ENCODE assay signal across 1 cellular context in genomic region chr17:82838386-82839063, GRCh38.
TF ChIP-seq lines count a peak whose summit lies in the region.

No MANE protein-coding gene starts in this region.

TF ChIP-seq in HepG2, 621 proteins besides CTCF, POLR2A, EP300 and RAD21 (continued from another document and continues in another):
- TF ChIP-seq ZNF414 (CRISPR knock-in tag; IDR thresholded peaks at IDR 0.05), result no peak
- peak; percentile 55; the same call in 1 of the 2 replicates for TF ChIP-seq ZNF792 (CRISPR knock-in tag; IDR thresholded peaks at IDR 0.05)
- peak; percentile 77; the same call in 1 of the 2 replicates for TF ChIP-seq ZNF12 (CRISPR knock-in tag; IDR thresholded peaks at IDR 0.05)
- TF ChIP-seq JUNB (CRISPR knock-in tag; IDR thresholded peaks at IDR 0.05; ENCODE audit: borderline replicate concordance), result no peak
- no peak for TF ChIP-seq ZZZ3 (CRISPR knock-in tag; IDR thresholded peaks at IDR 0.05; ENCODE audit: borderline replicate concordance)
- TF ChIP-seq SMAD3 (CRISPR knock-in tag; IDR thresholded peaks at IDR 0.05), result peak; percentile 84
- peak; percentile 49; the same call in 1 of the 2 replicates for TF ChIP-seq NR2C2 (CRISPR knock-in tag; IDR thresholded peaks at IDR 0.05; ENCODE audit: borderline replicate concordance)
- TF ChIP-seq ARID3A (IDR thresholded peaks at IDR 0.05; ENCODE audit: low read depth, low read length), result peak; percentile 89
- no peak for TF ChIP-seq FOXO4 (CRISPR knock-in tag; conservative IDR thresholded peaks at IDR 0.05)
- no peak for TF ChIP-seq ZNF367 (CRISPR knock-in tag; IDR thresholded peaks at IDR 0.05; ENCODE audit: borderline replicate concordance)
- TF ChIP-seq KAT7 (CRISPR knock-in tag; IDR thresholded peaks at IDR 0.05; ENCODE audit: borderline replicate concordance), result peak; percentile 69; the same call in 1 of the 2 replicates
- peak; percentile 89 for TF ChIP-seq HDAC2 (CRISPR knock-in tag; IDR thresholded peaks at IDR 0.05)
- no peak for TF ChIP-seq ZNF891 (CRISPR knock-in tag; IDR thresholded peaks at IDR 0.05)
- no peak for TF ChIP-seq WIZ (CRISPR knock-in tag; IDR thresholded peaks at IDR 0.05)
- peak; percentile 46; the same call in 1 of the 2 replicates for TF ChIP-seq ERF (CRISPR knock-in tag; IDR thresholded peaks at IDR 0.05)
- 0 out of 2 replicates have a peak, but pooled peaks have one; percentile 50 for TF ChIP-seq ZSCAN25 (CRISPR knock-in tag; IDR thresholded peaks at IDR 0.05)
- TF ChIP-seq ATF2 (CRISPR knock-in tag; IDR thresholded peaks at IDR 0.05), result peak; percentile 67; the same call in 1 of the 2 replicates
- no peak for TF ChIP-seq ZNF501 (CRISPR knock-in tag; IDR thresholded peaks at IDR 0.05)
- TF ChIP-seq ATF7 (IDR thresholded peaks at IDR 0.05), result 0 out of 2 replicates have a peak, but pooled peaks have one; percentile 4
- 0 out of 2 replicates have a peak, but pooled peaks have one; percentile 23 for TF ChIP-seq ATF7 (CRISPR knock-in tag; IDR thresholded peaks at IDR 0.05)
- TF ChIP-seq ZNF280B (CRISPR knock-in tag; IDR thresholded peaks at IDR 0.05; ENCODE audit: borderline replicate concordance), result no peak
- peak; percentile 30 for TF ChIP-seq XRCC5 (optimal IDR thresholded peaks at IDR 0.05; ENCODE audit: low read length)
- peak; percentile 89 for TF ChIP-seq SALL1 (CRISPR knock-in tag; IDR thresholded peaks at IDR 0.05)
- TF ChIP-seq ZNF547 (CRISPR knock-in tag; IDR thresholded peaks at IDR 0.05), result 0 out of 2 replicates have a peak, but pooled peaks have one; percentile 20
- TF ChIP-seq PATZ1 (CRISPR knock-in tag; IDR thresholded peaks at IDR 0.05), result peak; percentile 58; the same call in 1 of the 2 replicates
- TF ChIP-seq ZBTB34 (CRISPR knock-in tag; IDR thresholded peaks at IDR 0.05), result no peak
- TF ChIP-seq ZNF264 (CRISPR knock-in tag; IDR thresholded peaks at IDR 0.05), result 0 out of 2 replicates have a peak, but pooled peaks have one; percentile 28
- TF ChIP-seq AKAP8 (CRISPR knock-in tag; IDR thresholded peaks at IDR 0.05), result no peak
- TF ChIP-seq ZBTB7A (CRISPR knock-in tag; IDR thresholded peaks at IDR 0.05), result no peak
- no peak for TF ChIP-seq BATF2 (CRISPR knock-in tag; IDR thresholded peaks at IDR 0.05)
- peak; percentile 38 for TF ChIP-seq ZNF883 (CRISPR knock-in tag; IDR thresholded peaks at IDR 0.05; ENCODE audit: not compliant biosample characterization)
- TF ChIP-seq RXRA (CRISPR knock-in tag; IDR thresholded peaks at IDR 0.05), result peak; percentile 63; the same call in 1 of the 2 replicates
- TF ChIP-seq TAF15 (IDR thresholded peaks at IDR 0.05; ENCODE audit: low read depth, low read length, poor library complexity, severe bottlenecking), result no peak
- 0 out of 2 replicates have a peak, but pooled peaks have one; percentile 31 for TF ChIP-seq ZNF543 (CRISPR knock-in tag; IDR thresholded peaks at IDR 0.05)
- TF ChIP-seq MAF1 (CRISPR knock-in tag; IDR thresholded peaks at IDR 0.05; ENCODE audit: borderline replicate concordance), result 0 out of 2 replicates have a peak, but pooled peaks have one; percentile 10
- TF ChIP-seq E2F5 (CRISPR knock-in tag; conservative IDR thresholded peaks at IDR 0.05), result no peak
- TF ChIP-seq RXRB (CRISPR knock-in tag; IDR thresholded peaks at IDR 0.05; ENCODE audit: borderline replicate concordance), result peak; percentile 84
- no peak for TF ChIP-seq PBX3 (CRISPR knock-in tag; IDR thresholded peaks at IDR 0.05; ENCODE audit: borderline replicate concordance)
- TF ChIP-seq ZNF205 (CRISPR knock-in tag; IDR thresholded peaks at IDR 0.05), result 0 out of 2 replicates have a peak, but pooled peaks have one; percentile 49
- peak; percentile 99 for TF ChIP-seq CEBPG (CRISPR knock-in tag; IDR thresholded peaks at IDR 0.05)
- peak; percentile 66; the same call in 1 of the 2 replicates for TF ChIP-seq KDM2A (CRISPR knock-in tag; IDR thresholded peaks at IDR 0.05; ENCODE audit: borderline replicate concordance, low read depth)
- TF ChIP-seq MIXL1 (CRISPR knock-in tag; IDR thresholded peaks at IDR 0.05), result peak; percentile 80
- TF ChIP-seq ZNF503 (CRISPR knock-in tag; IDR thresholded peaks at IDR 0.05), result no peak
- no peak for TF ChIP-seq ZNF224 (CRISPR knock-in tag; IDR thresholded peaks at IDR 0.05)
- TF ChIP-seq ISL2 (CRISPR knock-in tag; IDR thresholded peaks at IDR 0.05), result peak; percentile 52; the same call in 1 of the 2 replicates
- TF ChIP-seq ZBTB33 (CRISPR knock-in tag; IDR thresholded peaks at IDR 0.05), result peak; percentile 82
- TF ChIP-seq MAZ (IDR thresholded peaks at IDR 0.05; ENCODE audit: borderline replicate concordance, low read depth, low read length), result no peak
- peak; percentile 53; the same call in 1 of the 2 replicates for TF ChIP-seq MAZ (CRISPR knock-in tag; IDR thresholded peaks at IDR 0.05; ENCODE audit: low read depth)
